Comparison of ENCODE assay signal across 14 cellular contexts in genomic region chr7:99429756-99430155, GRCh38. TPM values are rescaled to one million over a fixed set of nuclear protein-coding genes. Genes with fewer than 3 reads are reported as not detected.
DNase-seq lines count a peak whose midpoint lies in the region; FAIRE-seq and TF ChIP-seq lines count a peak whose summit lies in the region.
"Had no signal": no experiment of that assay in that cellular context is flagged by ENCODE, and none has a peak within 500 bp of the region (broad histone marks: within the 10 kb centered on the region; RNA-seq: fewer than 3 reads in every experiment).

No MANE protein-coding gene starts in this region.

- H2AK5ac ChIP-seq in mesenchymal stem cell (ENCODE audit: low read length, severe bottlenecking), result no peak overlapping the region

- H3K36me3 Mint-ChIP-seq in activated T-cell treated with anti-CD3 and anti-CD28 coated beads, Interleukin-2, amount 50 U/mL, for 24 hours (ENCODE audit: low read depth), result peaks cover 73% of the 10 kb centered on the region

- H3K4me1 Mint-ChIP-seq in activated T-cell treated with anti-CD3 and anti-CD28 coated beads, Interleukin-2, amount 50 U/mL, for 24 hours (ENCODE audit: low read depth), result peaks cover 2% of the 10 kb centered on the region

- no peak overlapping the region for H2BK15ac ChIP-seq in mesenchymal stem cell (ENCODE audit: low read depth, poor library complexity, severe bottlenecking)

- no peak overlapping the region for H3K4me3 ChIP-seq in bronchial epithelial cell (ENCODE audit: low read depth, low read length)
- H3K4me3 ChIP-seq in mesenchymal stem cell (ENCODE audit: insufficient read depth in 1 of 2, low read depth in 1 of 2, low read length in 2 of 2), result no peak overlapping the region
- H3K4me3 ChIP-seq: BLaER1 had no signal

- H3K27ac ChIP-seq in mesenchymal stem cell (ENCODE audit: low read length, poor library complexity, severe bottlenecking), result no peak overlapping the region
- H3K27ac ChIP-seq: BLaER1, HL-60 had no signal

- peak; percentile 50 for FAIRE-seq in bronchial epithelial cell (lab: Jason Lieb, UNC)
- FAIRE-seq: H54 had no signal

- H3K18ac ChIP-seq in mesenchymal stem cell (ENCODE audit: low read depth in 1 of 2, low read length in 2 of 2), result no peak overlapping the region

- H3K79me1 ChIP-seq in mesenchymal stem cell (replicated peaks; ENCODE audit: low read length, poor library complexity, severe bottlenecking), result peaks cover 27% of the 10 kb centered on the region

- H3K9ac ChIP-seq in mesenchymal stem cell (ENCODE audit: low read length), result no peak overlapping the region
- H3K9ac ChIP-seq: BLaER1 had no signal

- H3K9me3 ChIP-seq in mesenchymal stem cell (ENCODE audit: control insufficient read depth, low read length), result no peaks in the 10 kb centered on the region
- H3K9me3 ChIP-seq: BLaER1 had no signal

- H3K27me3 ChIP-seq in bronchial epithelial cell (ENCODE audit: control insufficient read depth, insufficient read depth, low read length) (no peaks in the 10 kb centered on the region), mesenchymal stem cell (ENCODE audit: control insufficient read depth in 1 of 2, insufficient read depth in 1 of 2, low read length in 2 of 2) (no peaks in the 10 kb centered on the region)
- H3K27me3 ChIP-seq: BLaER1 had no signal

- no peak overlapping the region for H3K4ac ChIP-seq in mesenchymal stem cell (ENCODE audit: low read depth in 1 of 2, low read length in 2 of 2)

- H2BK12ac ChIP-seq in mesenchymal stem cell (ENCODE audit: low read length in 2 of 2), result no peak overlapping the region

- no peaks in the 10 kb centered on the region for H3K9me3 Mint-ChIP-seq in activated T-cell treated with anti-CD3 and anti-CD28 coated beads, Interleukin-2, amount 50 U/mL, for 24 hours
- H3K9me3 Mint-ChIP-seq: CD4-positive, CD25-positive, alpha-beta regulatory T cell had no signal

- H3K4me1 ChIP-seq in mesenchymal stem cell (ENCODE audit: control insufficient read depth, insufficient read depth, low read depth, low read length), result no peaks in the 10 kb centered on the region
- H3K4me1 ChIP-seq: BLaER1 had no signal

- H3K27ac Mint-ChIP-seq in activated T-cell treated with anti-CD3 and anti-CD28 coated beads, Interleukin-2, amount 50 U/mL, for 24 hours, result peak overlapping the region; percentile 59
- H3K27ac Mint-ChIP-seq: CD4-positive, CD25-positive, alpha-beta regulatory T cell had no signal

- no peak overlapping the region for H3K4me2 ChIP-seq in mesenchymal stem cell (ENCODE audit: low read length, poor library complexity, severe bottlenecking)
- H3K4me2 ChIP-seq: BLaER1 had no signal

- H3K27me3 Mint-ChIP-seq in activated T-cell treated with anti-CD3 and anti-CD28 coated beads, Interleukin-2, amount 50 U/mL, for 24 hours, result no peaks in the 10 kb centered on the region
- H3K27me3 Mint-ChIP-seq: CD4-positive, CD25-positive, alpha-beta regulatory T cell had no signal

- no peak overlapping the region for H3K4me3 Mint-ChIP-seq in activated T-cell treated with anti-CD3 and anti-CD28 coated beads, Interleukin-2, amount 50 U/mL, for 24 hours
- H3K4me3 Mint-ChIP-seq: CD4-positive, CD25-positive, alpha-beta regulatory T cell had no signal

- no peak for DNase-seq in activated T-cell treated with anti-CD3 and anti-CD28 coated beads, Interleukin-2, amount 50 U/mL, for 24 hours
- no peak for DNase-seq in activated T-cell treated with anti-CD3 and anti-CD28 coated beads, Interleukin-2, amount 50 U/mL, for 1 hour
- DNase-seq in bronchial epithelial cell (ENCODE audit: low read depth) (no peak), mesenchymal stem cell (no peak), DMS53 treated with DMSO at 0.1 percent for 48 hours (lab: John Stamatoyannopoulos, UW; ENCODE audit: unreplicated experiment) (no peak), NCI-H345 treated with DMSO at 0.1 percent for 48 hours (lab: John Stamatoyannopoulos, UW; ENCODE audit: unreplicated experiment) (no peak)
- DNase-seq in activated CD4-positive, alpha-beta T cell treated with anti-CD3 and anti-CD28 coated beads, Interleukin-2, amount 50 U/mL, for 1 hour, result no peak
- DNase-seq: 8988T; AML-193; CD4-positive, CD25-positive, alpha-beta regulatory T cell; DMS53 had no signal

- peak overlapping the region; percentile 50 for H4K91ac ChIP-seq in mesenchymal stem cell (ENCODE audit: low read length)

- 96% methylated on average over 8 of the region's 8 CpGs for WGBS in mesenchymal stem cell

- no peak overlapping the region for H3K14ac ChIP-seq in mesenchymal stem cell (ENCODE audit: low read length in 2 of 2)

- no peak overlapping the region for H2BK5ac ChIP-seq in mesenchymal stem cell (ENCODE audit: low read depth, low read length, poor library complexity, severe bottlenecking)

- H2AFZ ChIP-seq in mesenchymal stem cell (ENCODE audit: low read depth, low read length), result no peak overlapping the region

- H3K36me3 ChIP-seq in bronchial epithelial cell (ENCODE audit: control insufficient read depth, insufficient read depth, low read length), result peaks cover 29% of the 10 kb centered on the region
- H3K36me3 ChIP-seq in mesenchymal stem cell (ENCODE audit: control insufficient read depth in 1 of 2, insufficient read depth in 2 of 2, low read depth in 1 of 2, low read length in 2 of 2), result peaks cover 63 to 81% of the 10 kb centered on the region in 2 experiments

- TF ChIP-seq CTCF in bronchial epithelial cell (IDR thresholded peaks at IDR 0.05; ENCODE audit: insufficient read depth, low read length, severe bottlenecking), result no peak

- H2BK120ac ChIP-seq in mesenchymal stem cell (ENCODE audit: low read depth, low read length), result no peak overlapping the region

- no peak overlapping the region for H3K23ac ChIP-seq in mesenchymal stem cell (ENCODE audit: low read length in 2 of 2)

- no peak overlapping the region for H4K8ac ChIP-seq in mesenchymal stem cell (ENCODE audit: low read length)

RNA-seq across cellular contexts. Expression of gene PTCD1, which starts 8.8 kb away (rescaled TPM):
- 10.6 and 11.3 TPM in 2 replicates for total RNA-seq in bronchial epithelial cell
- polyA plus RNA-seq in mesenchymal stem cell (2013, experiment 1 of 2), result 2.8 TPM
- polyA plus RNA-seq in mesenchymal stem cell (2013, experiment 2 of 2), result 2.4 TPM

RNA-seq across cellular contexts. Expression of gene CPSF4, which starts 9.0 kb away (rescaled TPM):
- total RNA-seq in bronchial epithelial cell, result 48.3 and 54.5 TPM in 2 replicates
- polyA plus RNA-seq in mesenchymal stem cell (2013, experiment 1 of 2), result 26.1 TPM
- 26.9 TPM for polyA plus RNA-seq in mesenchymal stem cell (2013, experiment 2 of 2)

RNA-seq across cellular contexts. Expression of gene BUD31, which starts 21.0 kb away (rescaled TPM):
- total RNA-seq in bronchial epithelial cell, result 121 and 232 TPM in 2 replicates
- polyA plus RNA-seq in mesenchymal stem cell (2013, experiment 1 of 2), result 171 TPM
- polyA plus RNA-seq in mesenchymal stem cell (2013, experiment 2 of 2), result 175 TPM

RNA-seq across cellular contexts. Expression of gene PDAP1, which starts 21.4 kb away (rescaled TPM):
- 38.2 and 45.1 TPM in 2 replicates for total RNA-seq in bronchial epithelial cell
- 109 TPM for polyA plus RNA-seq in mesenchymal stem cell (2013, experiment 1 of 2)
- 104 TPM for polyA plus RNA-seq in mesenchymal stem cell (2013, experiment 2 of 2)

RNA-seq across cellular contexts. Expression of gene ATP5MF, which starts 36.2 kb away (rescaled TPM):
- 241 and 333 TPM in 2 replicates for total RNA-seq in bronchial epithelial cell
- polyA plus RNA-seq in mesenchymal stem cell (2013, experiment 1 of 2), result 493 TPM
- 478 TPM for polyA plus RNA-seq in mesenchymal stem cell (2013, experiment 2 of 2)
